In the genomic region with DNA sequence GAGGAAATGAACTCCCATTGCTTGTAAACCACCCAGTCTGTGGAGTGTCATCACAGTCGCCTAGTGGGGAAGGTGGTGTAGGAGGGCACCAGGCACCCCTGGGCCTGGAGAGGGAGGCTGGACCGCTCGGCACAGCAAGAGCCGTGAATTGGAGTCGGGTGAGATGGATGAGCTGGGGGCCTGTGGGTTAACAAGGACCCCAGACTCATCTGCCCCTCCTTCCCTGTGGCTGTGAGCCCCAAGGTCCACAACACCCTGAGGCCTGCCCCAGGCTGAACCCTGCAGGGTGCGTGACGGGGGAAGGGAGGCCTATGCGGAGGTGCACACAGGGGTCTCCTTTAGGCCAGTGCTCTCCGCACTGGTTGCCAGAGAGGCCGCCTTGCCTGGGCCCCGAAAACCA, we compare ENCODE assay signal across 1 cellular context.
TF ChIP-seq lines count a peak whose summit lies in the region.

No MANE protein-coding gene starts in this region.

TF ChIP-seq in H1, 55 proteins besides CTCF, POLR2A, EP300 and RAD21 (continued from another document):
- TF ChIP-seq EGR1 (IDR thresholded peaks at IDR 0.05; ENCODE audit: borderline replicate concordance, low read depth, low read length) (no peak), TEAD4 (IDR thresholded peaks at IDR 0.05; ENCODE audit: low read depth, low read length) (no peak)
TF ChIP-seq in H1: peak in this region for 0.
